25 cellular contexts compared by ENCODE assay signal in the genomic region with DNA sequence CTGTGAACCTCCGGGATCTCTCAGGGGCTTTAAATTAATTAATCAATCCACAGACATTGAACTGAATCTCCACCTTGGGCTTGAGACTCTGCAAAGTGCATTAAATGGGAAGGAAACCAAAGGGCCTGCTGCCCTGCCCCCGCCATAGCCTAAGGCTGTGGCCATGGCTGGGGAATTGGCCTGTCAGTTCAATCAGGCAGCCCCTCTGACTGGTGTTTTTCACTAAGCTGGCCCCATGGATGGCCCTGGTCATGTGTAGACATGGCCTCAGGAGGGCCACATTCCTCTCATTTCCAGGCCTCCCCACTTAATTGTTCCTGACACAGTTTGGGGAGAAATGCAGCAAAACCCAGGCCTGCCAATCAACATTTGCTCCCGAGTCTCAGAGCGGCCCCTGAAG.
DNase-seq lines count a peak whose midpoint lies in the region; TF ChIP-seq lines count a peak whose summit lies in the region.
"Had no signal": no experiment of that assay in that cellular context is flagged by ENCODE, and none has a peak within 500 bp of the region (broad histone marks: within the 10 kb centered on the region; RNA-seq: fewer than 3 reads in every experiment).

No MANE protein-coding gene starts in this region.

- no peak overlapping the region for H3K14ac ChIP-seq in trophoblast cell (ENCODE audit: low read length)

- H3K9ac ChIP-seq in neural progenitor cell, result no peak overlapping the region
- no peak overlapping the region for H3K9ac ChIP-seq in trophoblast cell (ENCODE audit: low read length)
- H3K9ac ChIP-seq: BLaER1 treated with 17β-estradiol and CSF1 and Interleukin-3, amounts not matched to agents 10 nM and 100 nM had no signal

- H3K27me3 ChIP-seq in neural progenitor cell, result no peaks in the 10 kb centered on the region
- H3K27me3 ChIP-seq in trophoblast cell (ENCODE audit: insufficient read depth, low read length), result no peaks in the 10 kb centered on the region
- no peaks in the 10 kb centered on the region for H3K27me3 ChIP-seq in vagina
- H3K27me3 ChIP-seq: BE2C; BLaER1 treated with 17β-estradiol and CSF1 and Interleukin-3, amounts not matched to agents 10 nM and 100 nM had no signal

- H3K4me2 ChIP-seq in neural progenitor cell (no peak overlapping the region), trophoblast cell (ENCODE audit: low read length) (no peak overlapping the region)
- H3K4me2 ChIP-seq: A549; BLaER1 treated with 17β-estradiol and CSF1 and Interleukin-3, amounts not matched to agents 10 nM and 100 nM; GM23338 had no signal

- H3K27me3 Mint-ChIP-seq in glutamatergic neuron (ENCODE audit: unreplicated experiment) (no peaks in the 10 kb centered on the region), neural progenitor cell (ENCODE audit: insufficient read depth, low read depth) (peaks cover 9% of the 10 kb centered on the region)
- H3K27me3 Mint-ChIP-seq: CD4-positive, alpha-beta T cell had no signal

- peak overlapping the region; percentile 64 for H2BK12ac ChIP-seq in trophoblast cell (ENCODE audit: low read length)

- H3K36me3 ChIP-seq in neural progenitor cell, result no peaks in the 10 kb centered on the region
- H3K36me3 ChIP-seq in trophoblast cell (ENCODE audit: control insufficient read depth in 1 of 2, insufficient read depth in 2 of 2, low read length in 2 of 2), result no peaks in the 10 kb centered on the region
- no peaks in the 10 kb centered on the region for H3K36me3 ChIP-seq in vagina
- H3K36me3 ChIP-seq: BE2C; BLaER1 treated with 17β-estradiol and CSF1 and Interleukin-3, amounts not matched to agents 10 nM and 100 nM had no signal

- H2AK5ac ChIP-seq in trophoblast cell (ENCODE audit: low read length), result peak overlapping the region; percentile 48

- H3K79me2 ChIP-seq in neural progenitor cell (ENCODE audit: low read depth) (no peaks in the 10 kb centered on the region), trophoblast cell (ENCODE audit: control insufficient read depth, insufficient read depth, low read length, poor library complexity) (no peaks in the 10 kb centered on the region)

- H3K27ac ChIP-seq in neural progenitor cell (no peak overlapping the region), trophoblast cell (ENCODE audit: low read depth, low read length) (peak overlapping the region; percentile 72), vagina (no peak overlapping the region)
- H3K27ac ChIP-seq: A549; BLaER1 treated with 17β-estradiol and CSF1 and Interleukin-3, amounts not matched to agents 10 nM and 100 nM had no signal

- TF ChIP-seq POLR2A in vagina (IDR thresholded peaks at IDR 0.05), result no peak

- WGBS in trophoblast cell (ENCODE audit: extremely low coverage, insufficient coverage, insufficient read length), result no CpG with 5 or more reads among the region's 4 CpGs

- TF ChIP-seq CTCF in glutamatergic neuron (IDR thresholded peaks at IDR 0.05; ENCODE audit: partially characterized antibody, unreplicated experiment), result no peak
- no peak for TF ChIP-seq CTCF in neural progenitor cell (IDR thresholded peaks at IDR 0.05)
- no peak for TF ChIP-seq CTCF in foreskin fibroblast (IDR thresholded peaks at IDR 0.05; ENCODE audit: low read depth, low read length)
- TF ChIP-seq CTCF in vagina (IDR thresholded peaks at IDR 0.05), result no peak

- H3K4me1 Mint-ChIP-seq in glutamatergic neuron (ENCODE audit: low read depth, unreplicated experiment), result peaks cover 12% of the 10 kb centered on the region
- peaks cover 31% of the 10 kb centered on the region for H3K4me1 Mint-ChIP-seq in neural progenitor cell
- H3K4me1 Mint-ChIP-seq: CD14-positive monocyte; CD8-positive, alpha-beta memory T cell had no signal

- no peak overlapping the region for H4K12ac ChIP-seq in trophoblast cell (ENCODE audit: low read depth, low read length)

- no peak overlapping the region for H3K4me3 Mint-ChIP-seq in glutamatergic neuron (ENCODE audit: unreplicated experiment)
- no peak overlapping the region for H3K4me3 Mint-ChIP-seq in neural progenitor cell
- H3K4me3 Mint-ChIP-seq: CD14-positive monocyte; CD4-positive, alpha-beta T cell; CD8-positive, alpha-beta memory T cell; GM23338; H9; HFFc6 had no signal

- peaks cover 23% of the 10 kb centered on the region for H3K79me1 ChIP-seq in trophoblast cell (ENCODE audit: low read length)

- no peak overlapping the region for H2AFZ ChIP-seq in neural progenitor cell (replicated peaks)
- no peak overlapping the region for H2AFZ ChIP-seq in trophoblast cell (ENCODE audit: insufficient read depth, low read length, poor library complexity)

- peak overlapping the region; percentile 77 for H2BK120ac ChIP-seq in trophoblast cell (ENCODE audit: insufficient read depth, low read length, poor library complexity)

- H3K36me3 Mint-ChIP-seq in glutamatergic neuron (ENCODE audit: unreplicated experiment) (no peaks in the 10 kb centered on the region), neural progenitor cell (no peaks in the 10 kb centered on the region)
- H3K36me3 Mint-ChIP-seq: CD14-positive monocyte; CD8-positive, alpha-beta memory T cell had no signal

- H3K4me1 ChIP-seq in neural progenitor cell (peaks cover 5% of the 10 kb centered on the region), trophoblast cell (ENCODE audit: control insufficient read depth in 1 of 2, insufficient read depth in 2 of 2, low read length in 2 of 2) (peaks cover 14 to 21% of the 10 kb centered on the region in 2 experiments), vagina (no peaks in the 10 kb centered on the region)
- H3K4me1 ChIP-seq: A549; BE2C; BLaER1 treated with 17β-estradiol and CSF1 and Interleukin-3, amounts not matched to agents 10 nM and 100 nM had no signal

- no peak overlapping the region for H4K8ac ChIP-seq in trophoblast cell (ENCODE audit: low read depth, low read length)

- H4K91ac ChIP-seq in trophoblast cell (ENCODE audit: low read depth, low read length), result peak overlapping the region; percentile 93

- H3K9me3 Mint-ChIP-seq in glutamatergic neuron (ENCODE audit: unreplicated experiment) (no peaks in the 10 kb centered on the region), neural progenitor cell (no peaks in the 10 kb centered on the region)
- H3K9me3 Mint-ChIP-seq: CD4-positive, alpha-beta T cell; CD8-positive, alpha-beta memory T cell; GM23338 had no signal

- no peak overlapping the region for H3K27ac Mint-ChIP-seq in glutamatergic neuron (ENCODE audit: unreplicated experiment)
- H3K27ac Mint-ChIP-seq in neural progenitor cell, result peak overlapping the region; percentile 86
- H3K27ac Mint-ChIP-seq: CD14-positive monocyte; CD4-positive, alpha-beta T cell; HFFc6 had no signal

- no peaks in the 10 kb centered on the region for H3K9me3 ChIP-seq in neural progenitor cell (ENCODE audit: low read depth)
- peaks cover 2% of the 10 kb centered on the region for H3K9me3 ChIP-seq in trophoblast cell (ENCODE audit: insufficient read depth, low read depth, low read length)
- H3K9me3 ChIP-seq in vagina, result no peaks in the 10 kb centered on the region
- H3K9me3 ChIP-seq: A549, BE2C had no signal

- no peak overlapping the region for H3K4ac ChIP-seq in trophoblast cell (ENCODE audit: low read depth, low read length)

- DNase-seq in ELF-1 (ENCODE audit: low read depth, low spot score), result peak; percentile 85
- peak; percentile 56 for DNase-seq in glutamatergic neuron
- DNase-seq in neural progenitor cell (ENCODE audit: low spot score), result no peak
- DNase-seq in trophoblast cell, result no peak
- DNase-seq in foreskin fibroblast, result no peak
- DNase-seq in vagina (ENCODE audit: extremely low spot score in 2 of 2), result no peak
- DNase-seq in NCI-H2227 (lab: John Stamatoyannopoulos, UW; ENCODE audit: unreplicated experiment), result no peak
- DNase-seq: 8988T; ACHN; AML-193; BE2C; Calu3; CD4-positive, alpha-beta T cell; CD8-positive, alpha-beta memory T cell; COR-L47; DMS53; DND-41; GDM1; H9; HFFc6 had no signal

- intact Hi-C loops in vagina (cut with DNase I), result no loop called here

- H3F3A ChIP-seq in neural progenitor cell (ENCODE audit: low read depth), result no peaks in the 10 kb centered on the region

- H3K18ac ChIP-seq in trophoblast cell (ENCODE audit: low read length), result no peak overlapping the region

- no peak overlapping the region for H3K23ac ChIP-seq in trophoblast cell (ENCODE audit: low read length)

- H4K20me1 ChIP-seq in neural progenitor cell (ENCODE audit: low read depth), result no peaks in the 10 kb centered on the region
- H4K20me1 ChIP-seq: BLaER1 treated with 17β-estradiol and CSF1 and Interleukin-3, amounts not matched to agents 10 nM and 100 nM had no signal

- peak overlapping the region; percentile 92 for H2BK5ac ChIP-seq in trophoblast cell (ENCODE audit: low read depth, low read length, poor library complexity)

- no peak overlapping the region for H3K4me3 ChIP-seq in neural progenitor cell
- H3K4me3 ChIP-seq in trophoblast cell (ENCODE audit: low read depth, low read length), result no peak overlapping the region
- H3K4me3 ChIP-seq in foreskin fibroblast (ENCODE audit: low read depth in 1 of 2, low read length in 2 of 2), result no peak overlapping the region
- H3K4me3 ChIP-seq in vagina, result no peak overlapping the region
- H3K4me3 ChIP-seq: A549; BLaER1 treated with 17β-estradiol and CSF1 and Interleukin-3, amounts not matched to agents 10 nM and 100 nM; GM12878; GM23338 had no signal

Comparison
In these comparisons a context has a peak if more than half of its experiments do, and no peak if none do; other contexts are left out.
1. DNase-seq: peak in ELF-1 (single experiment) and glutamatergic neuron (single experiment); none in neural progenitor cell (single experiment), trophoblast cell (0 of 2), foreskin fibroblast (0 of 2), vagina (0 of 2) and NCI-H2227 (single experiment).